13 cellular contexts compared by ENCODE assay signal in the genomic region with DNA sequence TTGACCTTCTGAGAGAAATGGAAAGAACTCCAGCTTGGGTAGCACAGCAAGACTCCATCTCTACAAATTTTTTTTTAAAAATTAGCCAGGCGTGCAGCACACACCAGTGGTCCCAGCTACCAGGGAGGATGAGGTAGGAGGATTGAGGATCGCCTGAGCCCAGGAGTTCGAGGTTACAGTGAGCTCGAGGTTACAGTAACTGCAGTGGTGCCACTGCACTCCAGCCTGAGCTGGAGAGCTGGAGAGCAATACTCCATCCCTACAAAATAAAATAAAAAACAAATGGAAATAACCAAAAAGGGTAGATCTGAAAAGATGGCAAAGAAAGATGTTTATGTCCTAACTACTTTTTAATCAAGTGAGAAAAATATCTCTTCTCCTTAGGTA. TPM values are rescaled to one million over a fixed set of nuclear protein-coding genes. Genes with fewer than 3 reads are reported as not detected.
DNase-seq lines count a peak whose midpoint lies in the region; ATAC-seq and TF ChIP-seq lines count a peak whose summit lies in the region.
"Had no signal": no experiment of that assay in that cellular context is flagged by ENCODE, and none has a peak within 500 bp of the region (broad histone marks: within the 10 kb centered on the region; RNA-seq: fewer than 3 reads in every experiment).

No MANE protein-coding gene starts in this region.

- CTCF ChIA-PET in WTC11 (lab: Charles Lee) = interaction anchor here (0.5 to 1.9 kb wide), 17 partner anchors 9 to 392 kb away, joined by 3 to 12 read pairs (median 5); a partner anchor contains a TSS

- H3K27ac ChIP-seq in left ventricle myocardium inferior (replicated peaks) (peak overlapping the region; percentile 14), heart right ventricle (peak overlapping the region in 1 of 10 donors; percentile 7), left lung (peak overlapping the region in 1 of 2 donors; percentile 9)
- H3K27ac ChIP-seq: HL-60 had no signal

- POLR2A ChIA-PET in WTC11 (lab: Charles Lee) = no interaction called here

- H3K27me3 Mint-ChIP-seq in WTC11 (ENCODE audit: low read depth) = no peaks in the 10 kb centered on the region
- H3K27me3 Mint-ChIP-seq: activated CD4-positive, alpha-beta T cell treated with anti-CD3 and anti-CD28 coated beads, Interleukin-2, amount 10 ng/mL, durations not matched to agents 24 days and 14 days had no signal

- H3K27ac Mint-ChIP-seq in WTC11 = peak overlapping the region; percentile 79; the same call in 1 of the 2 replicates
- H3K27ac Mint-ChIP-seq: activated CD4-positive, alpha-beta T cell treated with anti-CD3 and anti-CD28 coated beads, Interleukin-2, amount 10 ng/mL, durations not matched to agents 24 days and 14 days had no signal

- intact Hi-C loops in left ventricle myocardium inferior (cut with micrococcal nuclease) (loop anchor here (10.0 kb wide), 1 partner anchor 90 kb away; no protein-coding TSS in a partner anchor), heart right ventricle (cut with DNase I) (loop anchor here in 9 of 10 donors (5.0 to 10.0 kb wide), 8 partner anchors 90 to 390 kb away; a partner anchor contains a TSS), left lung (cut with DNase I) (no loop called here)

- no peak overlapping the region for H3K4me3 Mint-ChIP-seq in WTC11
- H3K4me3 Mint-ChIP-seq: activated CD4-positive, alpha-beta T cell treated with anti-CD3 and anti-CD28 coated beads, Interleukin-2, amount 10 ng/mL, durations not matched to agents 24 days and 14 days had no signal

- peaks cover 18% of the 10 kb centered on the region for H3K4me1 Mint-ChIP-seq in WTC11

- DNase-seq in left ventricle myocardium inferior (no peak), heart right ventricle (no peak), WTC11 (ENCODE audit: low spot score) (no peak), left lung (no peak), NCI-H69 (lab: John Stamatoyannopoulos, UW) (no peak), HCEC 1CT (no peak)
- DNase-seq in activated CD4-positive, CD25-positive, alpha-beta regulatory T cell treated with anti-CD3 and anti-CD28 coated beads, Interleukin-2, amount 50 U/mL, for 72 hours = no peak
- DNase-seq: activated CD4-positive, alpha-beta T cell treated with anti-CD3 and anti-CD28 coated beads, Interleukin-2, amount 10 ng/mL, durations not matched to agents 24 days and 14 days; central memory CD4-positive, alpha-beta T cell; erythroblast; SW 1271 had no signal

- TF ChIP-seq CTCF in left ventricle myocardium inferior (IDR thresholded peaks at IDR 0.05; ENCODE audit: borderline replicate concordance) (no peak), heart right ventricle (IDR thresholded peaks at IDR 0.05) (no peak), WTC11 (IDR thresholded peaks at IDR 0.05) (no peak), left lung (IDR thresholded peaks at IDR 0.05) (no peak)

- H3K9me3 ChIP-seq in left ventricle myocardium inferior (replicated peaks) = no peaks in the 10 kb centered on the region
- H3K9me3 ChIP-seq in heart right ventricle = no peaks in the 10 kb centered on the region
- H3K9me3 ChIP-seq in left lung = no peaks in the 10 kb centered on the region

- H3K36me3 Mint-ChIP-seq in WTC11 = peaks cover 21% of the 10 kb centered on the region

- 73 to 74% methylated on average over 4 of the region's 4 CpGs for WGBS in heart right ventricle, 2 donors

- H3K36me3 ChIP-seq in left ventricle myocardium inferior = peaks cover 10% of the 10 kb centered on the region
- peaks cover 0 to 40% (median 10%) of the 10 kb centered on the region in 9 donors for H3K36me3 ChIP-seq in heart right ventricle
- peaks cover 0 to 17% of the 10 kb centered on the region in 2 donors for H3K36me3 ChIP-seq in left lung

- no peak overlapping the region for H3K4me3 ChIP-seq in left ventricle myocardium inferior
- no peak overlapping the region for H3K4me3 ChIP-seq in heart right ventricle
- no peak overlapping the region for H3K4me3 ChIP-seq in left lung

- H3K4me1 ChIP-seq in left ventricle myocardium inferior = peaks cover 59% of the 10 kb centered on the region
- peaks cover 3 to 61% (median 36%) of the 10 kb centered on the region in 9 donors for H3K4me1 ChIP-seq in heart right ventricle
- peaks cover 9 to 45% of the 10 kb centered on the region in 2 donors for H3K4me1 ChIP-seq in left lung

- no peaks in the 10 kb centered on the region for H3K9me3 Mint-ChIP-seq in WTC11
- H3K9me3 Mint-ChIP-seq: activated CD4-positive, alpha-beta T cell treated with anti-CD3 and anti-CD28 coated beads, Interleukin-2, amount 10 ng/mL, durations not matched to agents 24 days and 14 days had no signal

- ATAC-seq in heart right ventricle (no peak), WTC11 (peak; percentile 53; the same call in 1 of the 2 replicates), left lung (peak; percentile 45), HG02970 (IDR thresholded peaks at IDR 0.05; ENCODE audit: low FRiP score, unreplicated experiment) (no peak)

- H3K27me3 ChIP-seq in left ventricle myocardium inferior (ENCODE audit: low read depth) = no peaks in the 10 kb centered on the region
- H3K27me3 ChIP-seq in heart right ventricle = no peaks in the 10 kb centered on the region
- H3K27me3 ChIP-seq in left lung = no peaks in the 10 kb centered on the region

TF ChIP-seq in WTC11, 78 proteins besides CTCF, POLR2A, EP300 and RAD21 (continues in another document):
- no peak for TF ChIP-seq NR2C2 (CRISPR knock-in tag; IDR thresholded peaks at IDR 0.05)
- no peak for TF ChIP-seq FOXJ3 (CRISPR knock-in tag; IDR thresholded peaks at IDR 0.05; ENCODE audit: borderline replicate concordance)
- no peak for TF ChIP-seq CBFB (CRISPR knock-in tag; IDR thresholded peaks at IDR 0.05; ENCODE audit: low read depth)
- TF ChIP-seq, protein P1, sequence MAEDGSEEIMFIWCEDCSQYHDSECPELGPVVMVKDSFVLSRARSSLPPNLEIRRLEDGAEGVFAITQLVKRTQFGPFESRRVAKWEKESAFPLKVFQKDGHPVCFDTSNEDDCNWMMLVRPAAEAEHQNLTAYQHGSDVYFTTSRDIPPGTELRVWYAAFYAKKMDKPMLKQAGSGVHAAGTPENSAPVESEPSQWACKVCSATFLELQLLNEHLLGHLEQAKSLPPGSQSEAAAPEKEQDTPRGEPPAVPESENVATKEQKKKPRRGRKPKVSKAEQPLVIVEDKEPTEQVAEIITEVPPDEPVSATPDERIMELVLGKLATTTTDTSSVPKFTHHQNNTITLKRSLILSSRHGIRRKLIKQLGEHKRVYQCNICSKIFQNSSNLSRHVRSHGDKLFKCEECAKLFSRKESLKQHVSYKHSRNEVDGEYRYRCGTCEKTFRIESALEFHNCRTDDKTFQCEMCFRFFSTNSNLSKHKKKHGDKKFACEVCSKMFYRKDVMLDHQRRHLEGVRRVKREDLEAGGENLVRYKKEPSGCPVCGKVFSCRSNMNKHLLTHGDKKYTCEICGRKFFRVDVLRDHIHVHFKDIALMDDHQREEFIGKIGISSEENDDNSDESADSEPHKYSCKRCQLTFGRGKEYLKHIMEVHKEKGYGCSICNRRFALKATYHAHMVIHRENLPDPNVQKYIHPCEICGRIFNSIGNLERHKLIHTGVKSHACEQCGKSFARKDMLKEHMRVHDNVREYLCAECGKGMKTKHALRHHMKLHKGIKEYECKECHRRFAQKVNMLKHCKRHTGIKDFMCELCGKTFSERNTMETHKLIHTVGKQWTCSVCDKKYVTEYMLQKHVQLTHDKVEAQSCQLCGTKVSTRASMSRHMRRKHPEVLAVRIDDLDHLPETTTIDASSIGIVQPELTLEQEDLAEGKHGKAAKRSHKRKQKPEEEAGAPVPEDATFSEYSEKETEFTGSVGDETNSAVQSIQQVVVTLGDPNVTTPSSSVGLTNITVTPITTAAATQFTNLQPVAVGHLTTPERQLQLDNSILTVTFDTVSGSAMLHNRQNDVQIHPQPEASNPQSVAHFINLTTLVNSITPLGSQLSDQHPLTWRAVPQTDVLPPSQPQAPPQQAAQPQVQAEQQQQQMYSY (CRISPR knock-in tag; IDR thresholded peaks at IDR 0.05) = no peak
- TF ChIP-seq TCF7 (CRISPR knock-in tag; IDR thresholded peaks at IDR 0.05; ENCODE audit: low read depth) = no peak
- TF ChIP-seq, protein P2, sequence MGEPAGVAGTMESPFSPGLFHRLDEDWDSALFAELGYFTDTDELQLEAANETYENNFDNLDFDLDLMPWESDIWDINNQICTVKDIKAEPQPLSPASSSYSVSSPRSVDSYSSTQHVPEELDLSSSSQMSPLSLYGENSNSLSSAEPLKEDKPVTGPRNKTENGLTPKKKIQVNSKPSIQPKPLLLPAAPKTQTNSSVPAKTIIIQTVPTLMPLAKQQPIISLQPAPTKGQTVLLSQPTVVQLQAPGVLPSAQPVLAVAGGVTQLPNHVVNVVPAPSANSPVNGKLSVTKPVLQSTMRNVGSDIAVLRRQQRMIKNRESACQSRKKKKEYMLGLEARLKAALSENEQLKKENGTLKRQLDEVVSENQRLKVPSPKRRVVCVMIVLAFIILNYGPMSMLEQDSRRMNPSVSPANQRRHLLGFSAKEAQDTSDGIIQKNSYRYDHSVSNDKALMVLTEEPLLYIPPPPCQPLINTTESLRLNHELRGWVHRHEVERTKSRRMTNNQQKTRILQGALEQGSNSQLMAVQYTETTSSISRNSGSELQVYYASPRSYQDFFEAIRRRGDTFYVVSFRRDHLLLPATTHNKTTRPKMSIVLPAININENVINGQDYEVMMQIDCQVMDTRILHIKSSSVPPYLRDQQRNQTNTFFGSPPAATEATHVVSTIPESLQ (CRISPR knock-in tag; IDR thresholded peaks at IDR 0.05) = no peak
- TF ChIP-seq ZNF317 (CRISPR knock-in tag; IDR thresholded peaks at IDR 0.05; ENCODE audit: borderline replicate concordance, low read depth) = no peak
- no peak for TF ChIP-seq GTF2I (CRISPR knock-in tag; conservative IDR thresholded peaks at IDR 0.05)
- TF ChIP-seq, protein P3, sequence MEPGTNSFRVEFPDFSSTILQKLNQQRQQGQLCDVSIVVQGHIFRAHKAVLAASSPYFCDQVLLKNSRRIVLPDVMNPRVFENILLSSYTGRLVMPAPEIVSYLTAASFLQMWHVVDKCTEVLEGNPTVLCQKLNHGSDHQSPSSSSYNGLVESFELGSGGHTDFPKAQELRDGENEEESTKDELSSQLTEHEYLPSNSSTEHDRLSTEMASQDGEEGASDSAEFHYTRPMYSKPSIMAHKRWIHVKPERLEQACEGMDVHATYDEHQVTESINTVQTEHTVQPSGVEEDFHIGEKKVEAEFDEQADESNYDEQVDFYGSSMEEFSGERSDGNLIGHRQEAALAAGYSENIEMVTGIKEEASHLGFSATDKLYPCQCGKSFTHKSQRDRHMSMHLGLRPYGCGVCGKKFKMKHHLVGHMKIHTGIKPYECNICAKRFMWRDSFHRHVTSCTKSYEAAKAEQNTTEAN (CRISPR knock-in tag; IDR thresholded peaks at IDR 0.05) = no peak
- TF ChIP-seq FOXK1 (CRISPR knock-in tag; IDR thresholded peaks at IDR 0.05) = no peak
- TF ChIP-seq PRRX2 (CRISPR knock-in tag; IDR thresholded peaks at IDR 0.05) = no peak

RNA-seq across cellular contexts. Expression of a gene that starts 14.5 kb away (rescaled TPM):
- total RNA-seq in left ventricle myocardium inferior (37.3 TPM), heart right ventricle (10 to 100 TPM; 36.7 to 58.6 (median 48.9) TPM), WTC11 (2021) (88.1 to 107 TPM (median 105 TPM) in 3 replicates), left lung (10 to 100 TPM; 65.6 to 73.4 TPM)
- 10 to 100 TPM in 1 of 2 donors, 1 to 10 TPM in 1; 8.2 to 34.7 TPM for polyA plus RNA-seq in heart right ventricle

RNA-seq across cellular contexts. Expression of a gene that starts 45.4 kb away (rescaled TPM):
- 186 TPM for total RNA-seq in left ventricle myocardium inferior
- total RNA-seq in heart right ventricle = 100 to 1,000 TPM; 169 to 241 (median 203) TPM
- polyA plus RNA-seq in heart right ventricle = 100 to 1,000 TPM; 343 to 441 TPM
- 360 to 414 TPM (median 383 TPM) in 3 replicates for total RNA-seq in WTC11 (2021)
- 100 to 1,000 TPM; 166 to 249 TPM for total RNA-seq in left lung

Comparison
In these comparisons a context has a peak if more than half of its experiments do, and no peak if none do; other contexts are left out.
1. ATAC-seq: peak in WTC11 (single experiment) and left lung (single experiment); none in heart right ventricle (0 of 8) and HG02970 (single experiment).
2. intact Hi-C loops: an anchor here in left ventricle myocardium inferior (10.0 kb wide) and heart right ventricle (5.0 to 10.0 kb wide); none called in left lung.